ENCODE assay signal across 1 cellular context in the genomic region with DNA sequence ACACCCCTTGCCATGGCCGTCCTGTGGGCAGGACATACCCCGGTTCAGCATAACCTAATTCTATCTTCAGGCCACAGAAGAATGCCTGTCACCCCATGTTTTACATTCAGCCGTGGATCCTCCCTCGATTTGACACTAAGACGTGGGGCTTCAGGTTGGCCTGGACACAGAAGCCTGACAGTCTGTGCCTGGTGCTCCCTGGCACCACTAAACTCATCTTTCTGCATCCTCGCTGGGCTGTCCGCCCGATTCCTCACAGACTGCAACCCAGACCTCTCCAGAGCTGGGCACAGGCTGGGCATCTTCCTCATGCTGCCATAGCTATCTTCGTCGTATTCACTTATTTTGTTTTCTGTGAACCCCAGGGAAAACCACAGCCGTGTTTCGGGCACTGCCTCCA.
TF ChIP-seq lines count a peak whose summit lies in the region.

No MANE protein-coding gene starts in this region.

TF ChIP-seq in H1, 55 proteins besides CTCF, POLR2A, EP300 and RAD21 (continued from another document):
- no peak for TF ChIP-seq RNF2 (IDR thresholded peaks at IDR 0.05; ENCODE audit: borderline replicate concordance, low read depth, low read length, missing control alignments, poor library complexity, severe bottlenecking)
- TF ChIP-seq CEBPB (IDR thresholded peaks at IDR 0.05; ENCODE audit: low read depth, low read length) = no peak
